Comparison of ENCODE assay signal across 1 cellular context in genomic region chr22:17359501-17359900, GRCh38.
TF ChIP-seq lines count a peak whose summit lies in the region.

No MANE protein-coding gene starts in this region.

TF ChIP-seq in K562, 482 proteins besides CTCF, POLR2A, EP300 and RAD21 (continued from another document and continues in another):
- TF ChIP-seq NKRF (IDR thresholded peaks at IDR 0.05; ENCODE audit: borderline replicate concordance) (no peak), ZNF561 (CRISPR knock-in tag; conservative IDR thresholded peaks at IDR 0.05) (no peak), HDAC1 (IDR thresholded peaks at IDR 0.05) (0 out of 4 replicates have a peak, but pooled peaks of 1 of the 2 experiments have one; percentile 37), TCF3 (CRISPR knock-in tag; IDR thresholded peaks at IDR 0.05) (peak; percentile 75), ZNF830 (CRISPR knock-in tag; IDR thresholded peaks at IDR 0.05) (no peak), PBX2 (CRISPR knock-in tag; IDR thresholded peaks at IDR 0.05; ENCODE audit: low read depth) (peak; percentile 47; the same call in 1 of the 2 replicates), PBX2 (tag; conservative IDR thresholded peaks at IDR 0.05; ENCODE audit: low read depth) (peak; percentile 99), MNT (conservative IDR thresholded peaks at IDR 0.05) (no peak), E2F8 (IDR thresholded peaks at IDR 0.05; ENCODE audit: low read depth, partially characterized antibody) (no peak), SUPT5H (IDR thresholded peaks at IDR 0.05) (no peak), THRB (CRISPR knock-in tag; conservative IDR thresholded peaks at IDR 0.05) (no peak), ZFPM2 (CRISPR knock-in tag; IDR thresholded peaks at IDR 0.05) (no peak), DNMT1 (IDR thresholded peaks at IDR 0.05) (no peak), SAFB (IDR thresholded peaks at IDR 0.05; ENCODE audit: borderline replicate concordance, low read depth, low read length) (no peak), NR1H2 (CRISPR knock-in tag; IDR thresholded peaks at IDR 0.05) (no peak), SPI1 (IDR thresholded peaks at IDR 0.05; ENCODE audit: borderline replicate concordance, low read depth, low read length) (no peak), MLLT1 (IDR thresholded peaks at IDR 0.05) (no peak), ARID2 (IDR thresholded peaks at IDR 0.05) (no peak), ZNF311 (CRISPR knock-in tag; IDR thresholded peaks at IDR 0.05) (no peak), JUND (IDR thresholded peaks at IDR 0.05; ENCODE audit: borderline replicate concordance, low read depth, low read length) (peak; percentile 75; the same call in 1 of the 2 replicates), JUND (tag; IDR thresholded peaks at IDR 0.05; ENCODE audit: borderline replicate concordance, low read depth, low read length) (peak; percentile 62; the same call in 1 of the 3 replicates), RNF219 (CRISPR knock-in tag; IDR thresholded peaks at IDR 0.05) (no peak), HEY1 (CRISPR knock-in tag; IDR thresholded peaks at IDR 0.05; ENCODE audit: borderline replicate concordance) (no peak), SMARCE1 (IDR thresholded peaks at IDR 0.05) (peak; percentile 86), RERE (CRISPR knock-in tag; IDR thresholded peaks at IDR 0.05; ENCODE audit: borderline replicate concordance) (no peak), SRSF1 (IDR thresholded peaks at IDR 0.05; ENCODE audit: low read depth, low read length) (no peak), ZNF324 (CRISPR knock-in tag; IDR thresholded peaks at IDR 0.05) (no peak), ID3 (CRISPR knock-in tag; IDR thresholded peaks at IDR 0.05) (no peak), ID3 (tag; IDR thresholded peaks at IDR 0.05) (no peak), ZFP1 (CRISPR knock-in tag; IDR thresholded peaks at IDR 0.05) (no peak), SRSF9 (IDR thresholded peaks at IDR 0.05; ENCODE audit: borderline replicate concordance, low read depth, low read length) (no peak), TRIM24 (IDR thresholded peaks at IDR 0.05) (no peak), POLR2AphosphoS5 (IDR thresholded peaks at IDR 0.05; ENCODE audit: control insufficient read depth, insufficient read depth, low read depth, low read length) (0 out of 2 replicates have a peak, but pooled peaks have one; percentile 26), ZNF445 (CRISPR knock-in tag; IDR thresholded peaks at IDR 0.05; ENCODE audit: low read depth) (no peak), GABPB1 (CRISPR knock-in tag; IDR thresholded peaks at IDR 0.05) (no peak), ZNF764 (CRISPR knock-in tag; IDR thresholded peaks at IDR 0.05; ENCODE audit: low read depth) (no peak), ZFP36 (IDR thresholded peaks at IDR 0.05; ENCODE audit: low read depth, low read length, partially characterized antibody) (no peak), U2AF1 (optimal IDR thresholded peaks at IDR 0.05; ENCODE audit: low read depth, low read length) (no peak), PML (IDR thresholded peaks at IDR 0.05; ENCODE audit: low read length) (peak; percentile 32; the same call in 1 of the 2 replicates), SRSF3 (IDR thresholded peaks at IDR 0.05; ENCODE audit: insufficient read depth, low read length) (no peak), YY1 (IDR thresholded peaks at IDR 0.05; ENCODE audit: borderline replicate concordance in 1 of 3, control insufficient read depth in 1 of 3, extremely low read depth in 1 of 3, insufficient read depth in 3 of 3, insufficient read length in 1 of 3, insufficient replicate concordance in 2 of 3, low read depth in 1 of 3, low read length in 2 of 3) (no peak), GTF2F1 (IDR thresholded peaks at IDR 0.05; ENCODE audit: low read depth, low read length) (no peak)
